Comparison of ENCODE assay signal across 1 cellular context in genomic region chr2:47070155-47070919, GRCh38.
TF ChIP-seq lines count a peak whose summit lies in the region.

No MANE protein-coding gene starts in this region.

TF ChIP-seq in HepG2, 621 proteins besides CTCF, POLR2A, EP300 and RAD21 (continued from another document and continues in another):
- TF ChIP-seq, protein P1, sequence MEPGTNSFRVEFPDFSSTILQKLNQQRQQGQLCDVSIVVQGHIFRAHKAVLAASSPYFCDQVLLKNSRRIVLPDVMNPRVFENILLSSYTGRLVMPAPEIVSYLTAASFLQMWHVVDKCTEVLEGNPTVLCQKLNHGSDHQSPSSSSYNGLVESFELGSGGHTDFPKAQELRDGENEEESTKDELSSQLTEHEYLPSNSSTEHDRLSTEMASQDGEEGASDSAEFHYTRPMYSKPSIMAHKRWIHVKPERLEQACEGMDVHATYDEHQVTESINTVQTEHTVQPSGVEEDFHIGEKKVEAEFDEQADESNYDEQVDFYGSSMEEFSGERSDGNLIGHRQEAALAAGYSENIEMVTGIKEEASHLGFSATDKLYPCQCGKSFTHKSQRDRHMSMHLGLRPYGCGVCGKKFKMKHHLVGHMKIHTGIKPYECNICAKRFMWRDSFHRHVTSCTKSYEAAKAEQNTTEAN (CRISPR knock-in tag; conservative IDR thresholded peaks at IDR 0.05), result no peak
- 0 out of 2 replicates have a peak, but pooled peaks have one; percentile 16 for TF ChIP-seq SKIL (CRISPR knock-in tag; IDR thresholded peaks at IDR 0.05; ENCODE audit: borderline replicate concordance)
- 0 out of 2 replicates have a peak, but pooled peaks have one; percentile 33 for TF ChIP-seq ZNF644 (CRISPR knock-in tag; IDR thresholded peaks at IDR 0.05; ENCODE audit: low read depth)
- no peak for TF ChIP-seq HMG20B (CRISPR knock-in tag; conservative IDR thresholded peaks at IDR 0.05)
- no peak for TF ChIP-seq ZNF124 (CRISPR knock-in tag; IDR thresholded peaks at IDR 0.05)
- TF ChIP-seq, protein P2, sequence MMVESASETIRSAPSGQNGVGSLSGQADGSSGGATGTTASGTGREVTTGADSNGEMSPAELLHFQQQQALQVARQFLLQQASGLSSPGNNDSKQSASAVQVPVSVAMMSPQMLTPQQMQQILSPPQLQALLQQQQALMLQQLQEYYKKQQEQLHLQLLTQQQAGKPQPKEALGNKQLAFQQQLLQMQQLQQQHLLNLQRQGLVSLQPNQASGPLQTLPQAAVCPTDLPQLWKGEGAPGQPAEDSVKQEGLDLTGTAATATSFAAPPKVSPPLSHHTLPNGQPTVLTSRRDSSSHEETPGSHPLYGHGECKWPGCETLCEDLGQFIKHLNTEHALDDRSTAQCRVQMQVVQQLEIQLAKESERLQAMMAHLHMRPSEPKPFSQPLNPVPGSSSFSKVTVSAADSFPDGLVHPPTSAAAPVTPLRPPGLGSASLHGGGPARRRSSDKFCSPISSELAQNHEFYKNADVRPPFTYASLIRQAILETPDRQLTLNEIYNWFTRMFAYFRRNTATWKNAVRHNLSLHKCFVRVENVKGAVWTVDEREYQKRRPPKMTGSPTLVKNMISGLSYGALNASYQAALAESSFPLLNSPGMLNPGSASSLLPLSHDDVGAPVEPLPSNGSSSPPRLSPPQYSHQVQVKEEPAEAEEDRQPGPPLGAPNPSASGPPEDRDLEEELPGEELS (CRISPR knock-in tag; IDR thresholded peaks at IDR 0.05), result peak; percentile 65
- no peak for TF ChIP-seq ZNF484 (CRISPR knock-in tag; IDR thresholded peaks at IDR 0.05; ENCODE audit: borderline replicate concordance, low read depth)
- peak; percentile 17; the same call in 1 of the 2 replicates for TF ChIP-seq KMT2A (CRISPR knock-in tag; IDR thresholded peaks at IDR 0.05)
- TF ChIP-seq CEBPG (CRISPR knock-in tag; IDR thresholded peaks at IDR 0.05), result 0 out of 2 replicates have a peak, but pooled peaks have one; percentile 2
- TF ChIP-seq HHEX (CRISPR knock-in tag; IDR thresholded peaks at IDR 0.05), result no peak
- TF ChIP-seq ZMYM2 (CRISPR knock-in tag; IDR thresholded peaks at IDR 0.05), result no peak
- TF ChIP-seq GFI1 (CRISPR knock-in tag; IDR thresholded peaks at IDR 0.05; ENCODE audit: borderline replicate concordance), result no peak
- 0 out of 2 replicates have a peak, but pooled peaks have one; percentile 4 for TF ChIP-seq ZNF510 (CRISPR knock-in tag; IDR thresholded peaks at IDR 0.05; ENCODE audit: low read depth)
- TF ChIP-seq ZFP90 (CRISPR knock-in tag; IDR thresholded peaks at IDR 0.05; ENCODE audit: borderline replicate concordance), result no peak
- no peak for TF ChIP-seq ZNF788 (CRISPR knock-in tag; IDR thresholded peaks at IDR 0.05; ENCODE audit: borderline replicate concordance)
- no peak for TF ChIP-seq ZNF30 (CRISPR knock-in tag; IDR thresholded peaks at IDR 0.05)
- TF ChIP-seq, protein P3, sequence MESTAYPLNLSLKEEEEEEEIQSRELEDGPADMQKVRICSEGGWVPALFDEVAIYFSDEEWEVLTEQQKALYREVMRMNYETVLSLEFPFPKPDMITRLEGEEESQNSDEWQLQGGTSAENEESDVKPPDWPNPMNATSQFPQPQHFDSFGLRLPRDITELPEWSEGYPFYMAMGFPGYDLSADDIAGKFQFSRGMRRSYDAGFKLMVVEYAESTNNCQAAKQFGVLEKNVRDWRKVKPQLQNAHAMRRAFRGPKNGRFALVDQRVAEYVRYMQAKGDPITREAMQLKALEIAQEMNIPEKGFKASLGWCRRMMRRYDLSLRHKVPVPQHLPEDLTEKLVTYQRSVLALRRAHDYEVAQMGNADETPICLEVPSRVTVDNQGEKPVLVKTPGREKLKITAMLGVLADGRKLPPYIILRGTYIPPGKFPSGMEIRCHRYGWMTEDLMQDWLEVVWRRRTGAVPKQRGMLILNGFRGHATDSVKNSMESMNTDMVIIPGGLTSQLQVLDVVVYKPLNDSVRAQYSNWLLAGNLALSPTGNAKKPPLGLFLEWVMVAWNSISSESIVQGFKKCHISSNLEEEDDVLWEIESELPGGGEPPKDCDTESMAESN (CRISPR knock-in tag; conservative IDR thresholded peaks at IDR 0.05), result no peak; the same call in 1 of the 2 replicates
- TF ChIP-seq, protein P4, sequence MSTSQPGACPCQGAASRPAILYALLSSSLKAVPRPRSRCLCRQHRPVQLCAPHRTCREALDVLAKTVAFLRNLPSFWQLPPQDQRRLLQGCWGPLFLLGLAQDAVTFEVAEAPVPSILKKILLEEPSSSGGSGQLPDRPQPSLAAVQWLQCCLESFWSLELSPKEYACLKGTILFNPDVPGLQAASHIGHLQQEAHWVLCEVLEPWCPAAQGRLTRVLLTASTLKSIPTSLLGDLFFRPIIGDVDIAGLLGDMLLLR (CRISPR knock-in tag; IDR thresholded peaks at IDR 0.05), result peak; percentile 73; the same call in 1 of the 2 replicates
- TF ChIP-seq ZNF142 (CRISPR knock-in tag; IDR thresholded peaks at IDR 0.05), result no peak
- peak; percentile 85 for TF ChIP-seq FOXO4 (CRISPR knock-in tag; conservative IDR thresholded peaks at IDR 0.05)
- TF ChIP-seq CEBPB (IDR thresholded peaks at IDR 0.05; ENCODE audit: borderline replicate concordance, low read depth, low read length), result no peak
- TF ChIP-seq SNAI1 (CRISPR knock-in tag; IDR thresholded peaks at IDR 0.05; ENCODE audit: borderline replicate concordance), result no peak
- peak; percentile 78 for TF ChIP-seq HDAC1 (CRISPR knock-in tag; IDR thresholded peaks at IDR 0.05)
- TF ChIP-seq, protein P5, sequence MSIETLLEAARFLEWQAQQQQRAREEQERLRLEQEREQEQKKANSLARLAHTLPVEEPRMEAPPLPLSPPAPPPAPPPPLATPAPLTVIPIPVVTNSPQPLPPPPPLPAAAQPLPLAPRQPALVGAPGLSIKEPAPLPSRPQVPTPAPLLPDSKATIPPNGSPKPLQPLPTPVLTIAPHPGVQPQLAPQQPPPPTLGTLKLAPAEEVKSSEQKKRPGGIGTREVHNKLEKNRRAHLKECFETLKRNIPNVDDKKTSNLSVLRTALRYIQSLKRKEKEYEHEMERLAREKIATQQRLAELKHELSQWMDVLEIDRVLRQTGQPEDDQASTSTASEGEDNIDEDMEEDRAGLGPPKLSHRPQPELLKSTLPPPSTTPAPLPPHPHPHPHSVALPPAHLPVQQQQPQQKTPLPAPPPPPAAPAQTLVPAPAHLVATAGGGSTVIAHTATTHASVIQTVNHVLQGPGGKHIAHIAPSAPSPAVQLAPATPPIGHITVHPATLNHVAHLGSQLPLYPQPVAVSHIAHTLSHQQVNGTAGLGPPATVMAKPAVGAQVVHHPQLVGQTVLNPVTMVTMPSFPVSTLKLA (IDR thresholded peaks at IDR 0.05), result no peak
- no peak for TF ChIP-seq ZKSCAN1 (IDR thresholded peaks at IDR 0.05; ENCODE audit: low read length)
- TF ChIP-seq SOX5 (CRISPR knock-in tag; IDR thresholded peaks at IDR 0.05; ENCODE audit: borderline replicate concordance), result peak; percentile 56; the same call in 1 of the 2 replicates
- TF ChIP-seq PAX8 (CRISPR knock-in tag; IDR thresholded peaks at IDR 0.05; ENCODE audit: borderline replicate concordance), result 0 out of 2 replicates have a peak, but pooled peaks have one; percentile 29
- TF ChIP-seq ZNF432 (CRISPR knock-in tag; IDR thresholded peaks at IDR 0.05; ENCODE audit: borderline replicate concordance), result no peak
- no peak for TF ChIP-seq ZNF747 (CRISPR knock-in tag; IDR thresholded peaks at IDR 0.05; ENCODE audit: borderline replicate concordance)
- TF ChIP-seq ZNF138 (CRISPR knock-in tag; IDR thresholded peaks at IDR 0.05; ENCODE audit: low read depth), result 0 out of 2 replicates have a peak, but pooled peaks have one; percentile 45
- TF ChIP-seq BCL6 (CRISPR knock-in tag; IDR thresholded peaks at IDR 0.05), result 0 out of 2 replicates have a peak, but pooled peaks have one; percentile 9
- no peak for TF ChIP-seq SMAD9 (CRISPR knock-in tag; IDR thresholded peaks at IDR 0.05)
- no peak for TF ChIP-seq PREB (CRISPR knock-in tag; IDR thresholded peaks at IDR 0.05)
- TF ChIP-seq NFATC3 (CRISPR knock-in tag; IDR thresholded peaks at IDR 0.05), result 0 out of 2 replicates have a peak, but pooled peaks have one; percentile 16
- no peak for TF ChIP-seq ZNF879 (CRISPR knock-in tag; IDR thresholded peaks at IDR 0.05)
- TF ChIP-seq NFKBIZ (CRISPR knock-in tag; IDR thresholded peaks at IDR 0.05), result no peak
- TF ChIP-seq ZNF329 (CRISPR knock-in tag; IDR thresholded peaks at IDR 0.05; ENCODE audit: low read depth), result no peak
- TF ChIP-seq JDP2 (CRISPR knock-in tag; IDR thresholded peaks at IDR 0.05; ENCODE audit: borderline replicate concordance), result no peak
- TF ChIP-seq, protein P6, sequence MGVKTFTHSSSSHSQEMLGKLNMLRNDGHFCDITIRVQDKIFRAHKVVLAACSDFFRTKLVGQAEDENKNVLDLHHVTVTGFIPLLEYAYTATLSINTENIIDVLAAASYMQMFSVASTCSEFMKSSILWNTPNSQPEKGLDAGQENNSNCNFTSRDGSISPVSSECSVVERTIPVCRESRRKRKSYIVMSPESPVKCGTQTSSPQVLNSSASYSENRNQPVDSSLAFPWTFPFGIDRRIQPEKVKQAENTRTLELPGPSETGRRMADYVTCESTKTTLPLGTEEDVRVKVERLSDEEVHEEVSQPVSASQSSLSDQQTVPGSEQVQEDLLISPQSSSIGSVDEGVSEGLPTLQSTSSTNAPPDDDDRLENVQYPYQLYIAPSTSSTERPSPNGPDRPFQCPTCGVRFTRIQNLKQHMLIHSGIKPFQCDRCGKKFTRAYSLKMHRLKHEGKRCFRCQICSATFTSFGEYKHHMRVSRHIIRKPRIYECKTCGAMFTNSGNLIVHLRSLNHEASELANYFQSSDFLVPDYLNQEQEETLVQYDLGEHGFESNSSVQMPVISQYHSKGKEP (CRISPR knock-in tag; IDR thresholded peaks at IDR 0.05), result no peak
- TF ChIP-seq TRIM24 (CRISPR knock-in tag; IDR thresholded peaks at IDR 0.05), result no peak
- no peak for TF ChIP-seq NFIB (CRISPR knock-in tag; IDR thresholded peaks at IDR 0.05; ENCODE audit: borderline replicate concordance)
- TF ChIP-seq KLF15 (CRISPR knock-in tag; IDR thresholded peaks at IDR 0.05; ENCODE audit: borderline replicate concordance), result no peak
- TF ChIP-seq MATR3 (CRISPR knock-in tag; IDR thresholded peaks at IDR 0.05), result no peak
